14 cellular contexts compared by ENCODE assay signal in the genomic region with DNA sequence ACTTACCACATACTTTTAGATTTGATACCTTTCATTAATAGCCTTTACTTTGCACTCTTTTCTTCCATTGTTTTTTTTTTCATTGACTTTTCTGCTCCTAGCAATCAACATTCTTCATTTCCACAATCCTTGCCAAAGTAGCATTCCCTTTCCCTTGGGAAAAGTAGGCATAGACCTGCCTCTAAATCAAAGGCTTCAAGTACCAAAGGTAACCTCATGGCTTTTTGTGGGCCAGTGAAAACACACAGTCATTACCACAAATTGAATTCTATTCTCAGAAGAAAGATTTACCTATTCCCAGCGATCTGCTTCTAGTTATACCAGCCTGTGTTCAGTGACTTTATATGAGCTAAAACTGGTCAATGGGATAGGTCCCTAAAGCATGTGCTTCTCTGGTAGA.
DNase-seq lines count a peak whose midpoint lies in the region; ATAC-seq and TF ChIP-seq lines count a peak whose summit lies in the region.
"Had no signal": no experiment of that assay in that cellular context is flagged by ENCODE, and none has a peak within 500 bp of the region (broad histone marks: within the 10 kb centered on the region; RNA-seq: fewer than 3 reads in every experiment).

No MANE protein-coding gene starts in this region.

- in situ Hi-C loops in astrocyte of the spinal cord (cut with HindIII; ENCODE audit: low sequenced_read_pairs), result no loop called here

- DNase-seq in A172 (ENCODE audit: low spot score), result peak; percentile 33
- peak; percentile 33 for DNase-seq in HT1080 (ENCODE audit: low read depth)
- DNase-seq in NCI-H69 (lab: John Stamatoyannopoulos, UW), result peak; percentile 35
- DNase-seq in astrocyte of the spinal cord (ENCODE audit: low read depth, low spot score), result peak; percentile 62
- no peak for DNase-seq in AG08395 (ENCODE audit: low spot score)
- no peak for DNase-seq in CD14-positive monocyte (ENCODE audit: low spot score)
- DNase-seq: Caco-2, DMS153, NCI-H1436 treated with DMSO at 0.1 percent for 48 hours, NCI-H2081, NCI-H526 treated with DMSO at 0.1 percent for 48 hours, RPMI8226 had no signal

- TF ChIP-seq CTCF in astrocyte of the spinal cord (IDR thresholded peaks at IDR 0.05; ENCODE audit: low read depth, low read length) (no peak), CD14-positive monocyte (IDR thresholded peaks at IDR 0.05) (no peak)

- no peak overlapping the region for H3K27ac Mint-ChIP-seq in CD14-positive monocyte

- H3K4me3 ChIP-seq in astrocyte of the spinal cord (ENCODE audit: low read depth, low read length), result no peak overlapping the region

- no peaks in the 10 kb centered on the region for H3K4me1 Mint-ChIP-seq in CD14-positive monocyte

- intact Hi-C loops in CD14-positive monocyte (cut with micrococcal nuclease), result no loop called here

- H3K9me3 Mint-ChIP-seq in CD14-positive monocyte, result peaks cover 0 to 9% (median 0%) of the 10 kb centered on the region in 7 donors

- H3K4me3 Mint-ChIP-seq in CD14-positive monocyte, result no peak overlapping the region

- no peaks in the 10 kb centered on the region for H3K36me3 Mint-ChIP-seq in CD14-positive monocyte

- ATAC-seq in GM18502 (IDR thresholded peaks at IDR 0.05; ENCODE audit: poor library complexity, unreplicated experiment) (no peak), GM18873 (IDR thresholded peaks at IDR 0.05; ENCODE audit: low FRiP score, unreplicated experiment) (no peak)

- peaks cover 0 to 4% (median 3%) of the 10 kb centered on the region in 3 donors for H3K27me3 Mint-ChIP-seq in CD14-positive monocyte (ENCODE audit: low read depth in 3 of 3)

Comparison
In these comparisons a context has a peak if more than half of its experiments do, and no peak if none do; other contexts are left out.
1. DNase-seq: peak in A172 (single experiment), HT1080 (single experiment), NCI-H69 (single experiment) and astrocyte of the spinal cord (single experiment); none in AG08395 (single experiment) and CD14-positive monocyte (single experiment).